Comparison of ENCODE assay signal across 20 cellular contexts in the genomic region with DNA sequence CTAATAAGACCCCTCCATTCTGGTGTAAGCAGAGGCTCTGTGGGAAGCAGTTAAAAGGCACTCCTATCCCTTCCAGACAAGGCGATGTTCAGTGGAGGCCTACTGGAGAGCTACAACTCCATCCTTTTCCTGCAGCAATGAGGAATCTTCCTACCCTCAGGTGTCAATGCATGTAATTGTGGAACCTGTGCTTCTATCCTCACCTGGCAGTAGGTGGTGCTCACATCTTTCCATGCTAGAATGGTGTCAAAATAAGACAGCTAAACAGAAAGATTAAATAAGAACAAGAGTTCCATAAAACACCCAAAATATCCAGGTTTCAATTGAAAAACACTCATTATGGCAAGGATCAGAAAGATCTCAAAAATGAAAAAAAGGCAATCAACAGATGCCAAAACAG.
A peak's percentile ranks its signal among the peaks of the same experiment; 100 is the strongest.
DNase-seq lines count a peak whose midpoint lies in the region; ATAC-seq, FAIRE-seq and TF ChIP-seq lines count a peak whose summit lies in the region.
"Had no signal": no experiment of that assay in that cellular context is flagged by ENCODE, and none has a peak within 500 bp of the region (broad histone marks: within the 10 kb centered on the region; RNA-seq: fewer than 3 reads in every experiment).

No MANE protein-coding gene starts in this region.

- in situ Hi-C loops in K562 (cut with MboI), result no loop called here

- H2AFZ ChIP-seq in K562 (ENCODE audit: low read depth, low read length), result no peak overlapping the region

- H4K20me1 ChIP-seq in K562 (replicated peaks; ENCODE audit: control insufficient read depth, insufficient read depth, low read length), result no peaks in the 10 kb centered on the region

- H3K9ac ChIP-seq in K562 (ENCODE audit: insufficient read depth in 1 of 2, low read depth in 2 of 2, low read length in 2 of 2), result no peak overlapping the region

- intact Hi-C loops in K562 (cut with micrococcal nuclease) (no loop called here), left colon (cut with DNase I, micrococcal nuclease) (no loop called here), ovary (cut with DNase I) (no loop called here)

- H3K27ac ChIP-seq in K562 (ENCODE audit: extremely low read depth, low read depth, low read length), result no peak overlapping the region
- H3K27ac ChIP-seq in ovary, result no peak overlapping the region
- H3K27ac ChIP-seq: adrenal gland, prostate gland, spleen, thyroid gland had no signal

- no peak for FAIRE-seq in K562 (lab: Jason Lieb, UNC)

- H3K4me2 ChIP-seq in K562 (ENCODE audit: insufficient read depth, low read length), result no peak overlapping the region

- H3K4me1 ChIP-seq in K562 (replicated peaks in 1 of 2; ENCODE audit: control insufficient read depth in 2 of 2, insufficient read depth in 2 of 2, low read length in 2 of 2), result no peaks in the 10 kb centered on the region
- H3K4me1 ChIP-seq in ovary (ENCODE audit: insufficient read depth), result no peaks in the 10 kb centered on the region
- H3K4me1 ChIP-seq: adrenal gland, prostate gland, spleen, thyroid gland had no signal

- WGBS in K562 (ENCODE audit: insufficient coverage, low coverage, missing lambda C conversion rate), result 0% methylated on average over 1 of the region's 1 CpG
- WGBS in ovary, 3 donors, result 92 to 100% (median 92%) methylated on average over 1 of the region's 1 CpG

- H3K27me3 ChIP-seq in K562 (ENCODE audit: control insufficient read depth in 2 of 2, insufficient read depth in 2 of 2, low read length in 2 of 2) (no peaks in the 10 kb centered on the region), ovary (no peaks in the 10 kb centered on the region)
- H3K27me3 ChIP-seq: adrenal gland, spleen, thyroid gland had no signal

- no peak for TF ChIP-seq RAD21 in K562 (CRISPR knock-in tag; conservative IDR thresholded peaks at IDR 0.05 in 1 of 2, IDR thresholded peaks at IDR 0.05 in 1 of 2)

- TF ChIP-seq EP300 in K562 (IDR thresholded peaks at IDR 0.05; ENCODE audit: low read length), result no peak
- TF ChIP-seq EP300 in ovary (IDR thresholded peaks at IDR 0.05), result no peak

- H3K9me3 ChIP-seq in K562 (replicated peaks; ENCODE audit: control insufficient read depth, insufficient read depth, low read depth, low read length), result no peaks in the 10 kb centered on the region
- H3K9me3 ChIP-seq in ovary, result no peaks in the 10 kb centered on the region
- H3K9me3 ChIP-seq: adrenal gland, prostate gland, thyroid gland had no signal

- TF ChIP-seq POLR2A in K562 (conservative IDR thresholded peaks at IDR 0.05) (no peak), ovary (IDR thresholded peaks at IDR 0.05) (no peak)

- TF ChIP-seq CTCF in K562 (IDR thresholded peaks at IDR 0.05 in 2 of 3, conservative IDR thresholded peaks at IDR 0.05 in 1 of 3; ENCODE audit: insufficient read depth in 2 of 3, low read depth in 1 of 3, low read length in 3 of 3) (peak in 2 of 3 experiments; percentile 14 to 15; a peak in 2 of 6 replicates), ovary (IDR thresholded peaks at IDR 0.05) (no peak)

- BruUV-seq in K562 (replicated peaks; lab: Mats Ljungman, UMichigan), result no TSS peak

- peak; percentile 4 for DNase-seq in DMS153 treated with DMSO at 0.1 percent for 48 hours (lab: John Stamatoyannopoulos, UW; ENCODE audit: unreplicated experiment)
- DNase-seq in DMS153 (lab: John Stamatoyannopoulos, UW), result no peak
- peak; percentile 19 for DNase-seq in M059J (ENCODE audit: low read depth)
- DNase-seq in K562 (ENCODE audit: extremely low read depth in 1 of 4, low spot score in 3 of 4), result peak in 1 of 4 experiments; percentile 5
- DNase-seq in left colon, result no peak
- DNase-seq in ovary, result no peak
- no peak for DNase-seq in SK-N-DZ (ENCODE audit: low spot score)
- no peak for DNase-seq in Kasumi-1 (lab: John Stamatoyannopoulos, UW)
- DNase-seq: 8988T; activated CD8-positive, alpha-beta memory T cell treated with anti-CD3 and anti-CD28 coated beads for 24 hours; adrenal gland; central memory CD4-positive, alpha-beta T cell; effector memory CD8-positive, alpha-beta T cell; KG1; NCI-H1436 treated with DMSO at 0.1 percent for 48 hours; spleen; T-cell; thyroid gland had no signal

- no peaks in the 10 kb centered on the region for H3K9me1 ChIP-seq in K562 (ENCODE audit: control insufficient read depth, insufficient read depth, low read length)

- H3K79me2 ChIP-seq in K562 (ENCODE audit: control insufficient read depth, insufficient read depth, low read length), result no peaks in the 10 kb centered on the region

- ATAC-seq in K562 (no peak), left colon (peak; percentile 56)
- ATAC-seq: effector memory CD8-positive, alpha-beta T cell; natural killer cell treated with Interleukin-12 subunit alpha and Interleukin-12 subunit beta and Interleukin-15 and Interleukin-18, amount 100 ng/mL, for 72 hours; T-cell had no signal

- CTCF ChIA-PET in K562 (lab: Yijun Ruan, JAX; ENCODE audit: low intra/inter-chr PET ratio), result no interaction called here

- H3K4me3 ChIP-seq in K562 (no peak overlapping the region), ovary (no peak overlapping the region)
- H3K4me3 ChIP-seq: adrenal gland, prostate gland, spleen, thyroid gland had no signal

- POLR2A ChIA-PET in K562 (lab: Yijun Ruan, JAX), result no interaction called here

- H3K36me3 ChIP-seq in K562 (ENCODE audit: control insufficient read depth, insufficient read depth, low read length), result no peaks in the 10 kb centered on the region
- no peaks in the 10 kb centered on the region for H3K36me3 ChIP-seq in ovary
- H3K36me3 ChIP-seq: adrenal gland, prostate gland, spleen, thyroid gland had no signal

TF ChIP-seq in K562, 482 proteins besides CTCF, POLR2A, EP300 and RAD21:
- TF ChIP-seq SMC3 (conservative IDR thresholded peaks at IDR 0.05; ENCODE audit: insufficient read depth, low read depth, low read length) (0 out of 2 replicates have a peak, but pooled peaks have one; percentile 25), SRSF7 (optimal IDR thresholded peaks at IDR 0.05; ENCODE audit: low read depth, low read length) (no peak)

Comparison
In these comparisons a context has a peak if more than half of its experiments do, and no peak if none do; other contexts are left out.
1. DNase-seq: peak in DMS153 treated with DMSO at 0.1 percent for 48 hours (single experiment) and M059J (single experiment); none in DMS153 (single experiment), left colon (0 of 2), ovary (0 of 5), SK-N-DZ (single experiment) and Kasumi-1 (0 of 2).
2. CTCF ChIP-seq: peak in K562 (2 of 3); none in ovary (0 of 3).